ENCODE assay signal across 15 cellular contexts in genomic region chr5:177977600-177977999, GRCh38. TPM values are rescaled to one million over a fixed set of nuclear protein-coding genes. Genes with fewer than 3 reads are reported as not detected.
"Had no signal": no experiment of that assay in that cellular context is flagged by ENCODE, and none has a peak within 500 bp of the region (broad histone marks: within the 10 kb centered on the region; RNA-seq: fewer than 3 reads in every experiment).

No MANE protein-coding gene starts in this region.

RNA-seq across cellular contexts. Expression of gene PROP1, which starts 18.4 kb away (rescaled TPM):
- total RNA-seq: stomach, subcutaneous adipose tissue, suprapubic skin, temporal lobe, testis, thoracic aorta, thyroid gland, tibial nerve, transverse colon, upper lobe of left lung, upper lobe of right lung, ureter, urinary bladder, uterus, vagina had no signal
